ENCODE assay signal across 2 cellular contexts in the genomic region with DNA sequence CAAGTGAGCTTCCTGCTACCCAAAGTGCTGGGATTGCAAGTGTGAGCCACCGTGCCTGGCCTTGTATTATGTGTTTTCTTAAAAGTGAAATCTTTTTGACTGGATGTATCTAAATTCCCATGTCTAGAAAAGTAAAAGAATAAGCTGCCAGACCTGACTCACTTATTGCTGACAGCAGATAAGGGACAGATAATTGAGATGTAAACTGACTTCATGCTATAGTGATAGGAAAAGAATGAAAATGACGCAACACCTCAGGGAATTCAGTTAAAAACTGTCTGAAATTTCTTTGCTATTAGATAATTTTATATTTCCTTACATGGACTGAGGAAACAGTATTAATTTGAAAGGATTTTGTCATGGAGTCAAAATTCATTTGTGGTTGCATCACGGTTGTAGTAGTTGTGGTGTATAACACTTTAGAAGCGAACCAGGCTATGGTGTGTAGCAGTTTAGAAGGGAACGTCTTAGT.
TF ChIP-seq lines count a peak whose summit lies in the region.

No MANE protein-coding gene starts in this region.

TF ChIP-seq in SK-N-SH treated with all-trans-retinoic acid at 6 μM for 48 hours, 23 proteins besides CTCF, POLR2A, EP300 and RAD21 (continued from another document):
- TF ChIP-seq, protein P1, sequence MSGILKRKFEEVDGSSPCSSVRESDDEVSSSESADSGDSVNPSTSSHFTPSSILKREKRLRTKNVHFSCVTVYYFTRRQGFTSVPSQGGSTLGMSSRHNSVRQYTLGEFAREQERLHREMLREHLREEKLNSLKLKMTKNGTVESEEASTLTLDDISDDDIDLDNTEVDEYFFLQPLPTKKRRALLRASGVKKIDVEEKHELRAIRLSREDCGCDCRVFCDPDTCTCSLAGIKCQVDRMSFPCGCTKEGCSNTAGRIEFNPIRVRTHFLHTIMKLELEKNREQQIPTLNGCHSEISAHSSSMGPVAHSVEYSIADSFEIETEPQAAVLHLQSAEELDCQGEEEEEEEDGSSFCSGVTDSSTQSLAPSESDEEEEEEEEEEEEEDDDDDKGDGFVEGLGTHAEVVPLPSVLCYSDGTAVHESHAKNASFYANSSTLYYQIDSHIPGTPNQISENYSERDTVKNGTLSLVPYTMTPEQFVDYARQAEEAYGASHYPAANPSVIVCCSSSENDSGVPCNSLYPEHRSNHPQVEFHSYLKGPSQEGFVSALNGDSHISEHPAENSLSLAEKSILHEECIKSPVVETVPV (CRISPR knock-in tag; IDR thresholded peaks at IDR 0.05), result peak; percentile 75
- TF ChIP-seq OSR1 (CRISPR knock-in tag; IDR thresholded peaks at IDR 0.05) (no peak), ARNTL (CRISPR knock-in tag; IDR thresholded peaks at IDR 0.05; ENCODE audit: borderline replicate concordance, low read depth) (no peak), ZFP30 (CRISPR knock-in tag; IDR thresholded peaks at IDR 0.05) (no peak), GLIS3 (CRISPR knock-in tag; IDR thresholded peaks at IDR 0.05) (peak; percentile 71; the same call in 1 of the 2 replicates), ZFP3 (CRISPR knock-in tag; IDR thresholded peaks at IDR 0.05) (peak; percentile 68; the same call in 1 of the 2 replicates), TCF4 (CRISPR knock-in tag; IDR thresholded peaks at IDR 0.05; ENCODE audit: borderline replicate concordance) (no peak; the same call in 1 of the 2 replicates), ZNF565 (CRISPR knock-in tag; conservative IDR thresholded peaks at IDR 0.05; ENCODE audit: low read depth) (0 out of 2 replicates have a peak, but pooled peaks have one; percentile 65), SNAI2 (CRISPR knock-in tag; IDR thresholded peaks at IDR 0.05) (peak; percentile 66; the same call in 1 of the 2 replicates)
- TF ChIP-seq, protein P2, sequence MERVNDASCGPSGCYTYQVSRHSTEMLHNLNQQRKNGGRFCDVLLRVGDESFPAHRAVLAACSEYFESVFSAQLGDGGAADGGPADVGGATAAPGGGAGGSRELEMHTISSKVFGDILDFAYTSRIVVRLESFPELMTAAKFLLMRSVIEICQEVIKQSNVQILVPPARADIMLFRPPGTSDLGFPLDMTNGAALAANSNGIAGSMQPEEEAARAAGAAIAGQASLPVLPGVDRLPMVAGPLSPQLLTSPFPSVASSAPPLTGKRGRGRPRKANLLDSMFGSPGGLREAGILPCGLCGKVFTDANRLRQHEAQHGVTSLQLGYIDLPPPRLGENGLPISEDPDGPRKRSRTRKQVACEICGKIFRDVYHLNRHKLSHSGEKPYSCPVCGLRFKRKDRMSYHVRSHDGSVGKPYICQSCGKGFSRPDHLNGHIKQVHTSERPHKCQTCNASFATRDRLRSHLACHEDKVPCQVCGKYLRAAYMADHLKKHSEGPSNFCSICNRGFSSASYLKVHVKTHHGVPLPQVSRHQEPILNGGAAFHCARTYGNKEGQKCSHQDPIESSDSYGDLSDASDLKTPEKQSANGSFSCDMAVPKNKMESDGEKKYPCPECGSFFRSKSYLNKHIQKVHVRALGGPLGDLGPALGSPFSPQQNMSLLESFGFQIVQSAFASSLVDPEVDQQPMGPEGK (CRISPR knock-in tag; IDR thresholded peaks at IDR 0.05; ENCODE audit: borderline replicate concordance), result no peak; the same call in 1 of the 2 replicates
- TF ChIP-seq, protein P3, sequence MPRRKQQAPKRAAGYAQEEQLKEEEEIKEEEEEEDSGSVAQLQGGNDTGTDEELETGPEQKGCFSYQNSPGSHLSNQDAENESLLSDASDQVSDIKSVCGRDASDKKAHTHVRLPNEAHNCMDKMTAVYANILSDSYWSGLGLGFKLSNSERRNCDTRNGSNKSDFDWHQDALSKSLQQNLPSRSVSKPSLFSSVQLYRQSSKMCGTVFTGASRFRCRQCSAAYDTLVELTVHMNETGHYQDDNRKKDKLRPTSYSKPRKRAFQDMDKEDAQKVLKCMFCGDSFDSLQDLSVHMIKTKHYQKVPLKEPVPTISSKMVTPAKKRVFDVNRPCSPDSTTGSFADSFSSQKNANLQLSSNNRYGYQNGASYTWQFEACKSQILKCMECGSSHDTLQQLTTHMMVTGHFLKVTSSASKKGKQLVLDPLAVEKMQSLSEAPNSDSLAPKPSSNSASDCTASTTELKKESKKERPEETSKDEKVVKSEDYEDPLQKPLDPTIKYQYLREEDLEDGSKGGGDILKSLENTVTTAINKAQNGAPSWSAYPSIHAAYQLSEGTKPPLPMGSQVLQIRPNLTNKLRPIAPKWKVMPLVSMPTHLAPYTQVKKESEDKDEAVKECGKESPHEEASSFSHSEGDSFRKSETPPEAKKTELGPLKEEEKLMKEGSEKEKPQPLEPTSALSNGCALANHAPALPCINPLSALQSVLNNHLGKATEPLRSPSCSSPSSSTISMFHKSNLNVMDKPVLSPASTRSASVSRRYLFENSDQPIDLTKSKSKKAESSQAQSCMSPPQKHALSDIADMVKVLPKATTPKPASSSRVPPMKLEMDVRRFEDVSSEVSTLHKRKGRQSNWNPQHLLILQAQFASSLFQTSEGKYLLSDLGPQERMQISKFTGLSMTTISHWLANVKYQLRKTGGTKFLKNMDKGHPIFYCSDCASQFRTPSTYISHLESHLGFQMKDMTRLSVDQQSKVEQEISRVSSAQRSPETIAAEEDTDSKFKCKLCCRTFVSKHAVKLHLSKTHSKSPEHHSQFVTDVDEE (CRISPR knock-in tag; IDR thresholded peaks at IDR 0.05), result peak; percentile 67; the same call in 1 of the 2 replicates

TF ChIP-seq in GM23338, 12 proteins besides CTCF, POLR2A, EP300 and RAD21:
- TF ChIP-seq ZNF462 (CRISPR knock-in tag; IDR thresholded peaks at IDR 0.05), result no peak
- no peak for TF ChIP-seq EZH2phosphoT487 (IDR thresholded peaks at IDR 0.05; ENCODE audit: unreplicated experiment)
